ENCODE assay signal across 21 cellular contexts in genomic region chr16:51407199-51407598, GRCh38.
DNase-seq lines count a peak whose midpoint lies in the region; ATAC-seq and TF ChIP-seq lines count a peak whose summit lies in the region.
"Had no signal": no experiment of that assay in that cellular context is flagged by ENCODE, and none has a peak within 500 bp of the region (broad histone marks: within the 10 kb centered on the region; RNA-seq: fewer than 3 reads in every experiment).

No MANE protein-coding gene starts in this region.

- peak overlapping the region; percentile 84 for H3K27ac ChIP-seq in RWPE2 (ENCODE audit: poor library complexity, severe bottlenecking)
- H3K27ac ChIP-seq: colonic mucosa, KMS-11, sigmoid colon had no signal

- H3K9me3 ChIP-seq in RWPE2 (ENCODE audit: severe bottlenecking), result no peaks in the 10 kb centered on the region
- H3K9me3 ChIP-seq: colonic mucosa, sigmoid colon had no signal

- peaks cover 25% of the 10 kb centered on the region for H3K4me1 ChIP-seq in RWPE2 (ENCODE audit: insufficient read depth, poor library complexity, severe bottlenecking)
- H3K4me1 ChIP-seq: colonic mucosa, sigmoid colon had no signal

- peak; percentile 52 for ATAC-seq in GM18508 (IDR thresholded peaks at IDR 0.05; ENCODE audit: insufficient read depth, unreplicated experiment)
- ATAC-seq in GM21619 (IDR thresholded peaks at IDR 0.05; ENCODE audit: unreplicated experiment), result peak; percentile 59
- no peak for ATAC-seq in RWPE2 (ENCODE audit: low read depth)
- no peak for ATAC-seq in GM21737 (IDR thresholded peaks at IDR 0.05; ENCODE audit: unreplicated experiment)
- ATAC-seq: stimulated activated naive CD8-positive, alpha-beta T cell treated with anti-CD3 and anti-CD28 coated beads, Interleukin-15, amount 100 ng/mL, for 72 hours; T-helper 17 cell had no signal

- no peak overlapping the region for H3K4me3 ChIP-seq in RWPE2 (ENCODE audit: severe bottlenecking)
- no peak overlapping the region for H3K4me3 ChIP-seq in kidney epithelial cell (ENCODE audit: low read depth, low read length)
- H3K4me3 ChIP-seq: colonic mucosa, sigmoid colon had no signal

- H3K36me3 ChIP-seq in RWPE2 (ENCODE audit: low read depth) (no peaks in the 10 kb centered on the region), kidney epithelial cell (ENCODE audit: control insufficient read depth, insufficient read depth, low read length) (no peaks in the 10 kb centered on the region)
- H3K36me3 ChIP-seq: colonic mucosa, sigmoid colon had no signal

- TF ChIP-seq CTCF in RWPE2 (IDR thresholded peaks at IDR 0.05; ENCODE audit: poor library complexity, severe bottlenecking) (no peak), kidney epithelial cell (IDR thresholded peaks at IDR 0.05; ENCODE audit: insufficient read depth, low read length, poor library complexity, severe bottlenecking) (no peak)

- intact Hi-C loops in head of caudate nucleus (cut with DNase I), result no loop called here

- H3K27me3 ChIP-seq in RWPE2 (ENCODE audit: insufficient read depth, poor library complexity, severe bottlenecking), result no peaks in the 10 kb centered on the region
- no peaks in the 10 kb centered on the region for H3K27me3 ChIP-seq in kidney epithelial cell (ENCODE audit: control insufficient read depth, insufficient read depth, low read length)
- H3K27me3 ChIP-seq: colonic mucosa, sigmoid colon had no signal

- DNase-seq in RWPE2 (ENCODE audit: low spot score) (no peak), kidney epithelial cell (ENCODE audit: low read depth) (peak; percentile 89), superior temporal gyrus (ENCODE audit: extremely low spot score) (no peak), NOMO-1 treated with dmso at 0.1 percent for 144 hours (lab: John Stamatoyannopoulos, UW; ENCODE audit: unreplicated experiment) (no peak), head of caudate nucleus (no peak)
- DNase-seq: activated CD4-positive, alpha-beta T cell treated with anti-CD3 and anti-CD28 coated beads, Interleukin-2, amount 50 U/mL, for 48 hours; activated naive CD4-positive, alpha-beta T cell treated with anti-CD3 and anti-CD28 coated beads for 36 hours; activated T-cell treated with anti-CD3 and anti-CD28 coated beads for 4 hours; aorta; colonic mucosa; DND-41; NCI-H1048; NCI-H2081 treated with DMSO at 0.1 percent for 48 hours; NCI-H510A treated with DMSO at 0.1 percent for 48 hours; sigmoid colon; stimulated activated naive CD8-positive, alpha-beta T cell treated with anti-CD3 and anti-CD28 coated beads, Interleukin-15, amount 100 ng/mL, for 72 hours; T-helper 17 cell had no signal

Comparison
In these comparisons a context has a peak if more than half of its experiments do, and no peak if none do; other contexts are left out.
1. ATAC-seq: peak in GM18508 (single experiment) and GM21619 (single experiment); none in RWPE2 (single experiment) and GM21737 (single experiment).